ENCODE assay signal across 10 cellular contexts in the genomic region with DNA sequence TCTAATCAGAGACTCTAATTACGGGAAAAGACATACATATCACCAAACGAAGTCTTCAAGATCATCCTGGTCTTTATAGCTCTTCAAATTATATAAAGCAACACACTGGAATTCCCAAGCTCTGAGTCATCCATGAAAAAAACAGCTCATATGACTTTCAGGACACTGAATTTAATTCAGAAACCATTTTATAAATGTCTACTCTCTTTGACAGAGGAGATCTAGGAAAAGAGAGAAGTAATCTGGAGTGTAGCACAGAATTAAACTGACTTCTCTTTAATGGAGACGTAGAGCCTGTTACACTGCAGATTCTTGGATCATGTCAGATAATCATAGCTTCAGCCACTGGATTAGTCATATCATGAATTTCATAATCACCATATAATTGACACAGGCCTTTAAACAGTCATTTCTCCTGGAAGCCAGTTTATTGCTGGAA.
DNase-seq lines count a peak whose midpoint lies in the region; TF ChIP-seq lines count a peak whose summit lies in the region.
"Had no signal": no experiment of that assay in that cellular context is flagged by ENCODE, and none has a peak within 500 bp of the region (broad histone marks: within the 10 kb centered on the region; RNA-seq: fewer than 3 reads in every experiment).

No MANE protein-coding gene starts in this region.

- DNase-seq in Caki2 (ENCODE audit: low read depth) (peak; percentile 48), NCI-H460 (ENCODE audit: extremely low read depth, low read depth) (peak; percentile 44), cardiac fibroblast (ENCODE audit: low read depth in 2 of 2) (peak; percentile 60 to 82), myocyte (ENCODE audit: low read depth) (peak; percentile 57), NCI-H1105 (lab: John Stamatoyannopoulos, UW) (no peak), cerebellum (ENCODE audit: low spot score) (no peak), activated gamma-delta T cell treated with Interleukin-2 at 50 U/mL for 16 hours (no peak)
- DNase-seq in effector CD4-positive, alpha-beta T cell: no peak
- DNase-seq: anterior cingulate cortex, DND-41 had no signal

- in situ Hi-C loops in Caki2 (cut with HindIII; ENCODE audit: low pct_unique_long_range_greater_than_20kb, low sequenced_read_pairs): no loop called here

- no peak overlapping the region for H3K4me3 ChIP-seq in cardiac fibroblast (replicated peaks in 1 of 2; ENCODE audit: low read depth in 2 of 2, low read length in 2 of 2)

- no peak for TF ChIP-seq CTCF in cardiac fibroblast (IDR thresholded peaks at IDR 0.05; ENCODE audit: low read depth, low read length)

Comparison
In these comparisons a context has a peak if more than half of its experiments do, and no peak if none do; other contexts are left out.
1. DNase-seq: peak in Caki2 (single experiment), NCI-H460 (single experiment), cardiac fibroblast (2 of 2) and myocyte (single experiment); none in effector CD4-positive, alpha-beta T cell (single experiment), NCI-H1105 (single experiment), cerebellum (single experiment) and activated gamma-delta T cell treated with Interleukin-2 at 50 U/mL for 16 hours (single experiment).